ENCODE assay signal across 14 cellular contexts in the genomic region with DNA sequence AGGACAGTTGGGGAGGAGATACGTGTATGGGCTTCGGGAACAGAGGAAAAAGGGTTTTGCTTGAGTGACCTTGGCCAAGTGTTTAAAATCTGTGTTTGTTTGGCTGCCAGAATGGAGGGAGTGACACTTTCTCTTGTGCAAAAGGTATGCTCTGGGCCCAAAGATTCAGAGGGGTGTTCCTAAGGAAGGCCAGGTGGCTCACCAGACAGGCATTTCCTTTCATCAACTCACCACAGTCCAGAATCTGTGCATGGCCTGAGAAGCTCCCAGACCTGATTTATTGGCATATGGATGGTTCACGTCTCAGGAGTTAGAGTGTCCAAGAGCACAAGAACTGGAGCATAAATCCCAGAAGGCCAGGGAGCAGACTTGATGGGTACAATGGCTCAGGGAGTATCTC.
"Had no signal": no experiment of that assay in that cellular context is flagged by ENCODE, and none has a peak within 500 bp of the region (broad histone marks: within the 10 kb centered on the region; RNA-seq: fewer than 3 reads in every experiment).

No MANE protein-coding gene starts in this region.

- H3K4me3 Mint-ChIP-seq: activated CD8-positive, alpha-beta T cell treated with anti-CD3 and anti-CD28 coated beads, Interleukin-2, amount 10 ng/mL, durations not matched to agents 7 days and 5 days; activated naive CD8-positive, alpha-beta T cell treated with anti-CD3 and anti-CD28 coated beads, Interleukin-2, amount 10 ng/mL, durations not matched to agents 7 days and 5 days; WTC11 had no signal

- H3K4me3 ChIP-seq: ascending aorta, colonic mucosa, ovary, thyroid gland, uterus had no signal

- H3K27me3 ChIP-seq: ascending aorta, colonic mucosa, ovary, thyroid gland, uterus had no signal

- H3K36me3 Mint-ChIP-seq: activated naive CD8-positive, alpha-beta T cell treated with anti-CD3 and anti-CD28 coated beads, Interleukin-2, amount 10 ng/mL, durations not matched to agents 7 days and 5 days; WTC11 had no signal

- ATAC-seq: activated CD8-positive, alpha-beta T cell treated with anti-CD3 and anti-CD28 coated beads, Interleukin-2, amount 10 ng/mL, durations not matched to agents 7 days and 5 days; WTC11 had no signal

- H3K9me3 ChIP-seq: ascending aorta, colonic mucosa, ovary, thyroid gland, uterus had no signal

- H3K27ac ChIP-seq: ascending aorta, colonic mucosa, ovary, thyroid gland, uterus had no signal

- H3K4me1 ChIP-seq: ascending aorta, colonic mucosa, uterus had no signal

- H3K9me3 Mint-ChIP-seq: activated naive CD8-positive, alpha-beta T cell treated with anti-CD3 and anti-CD28 coated beads, Interleukin-2, amount 10 ng/mL, durations not matched to agents 7 days and 5 days; WTC11 had no signal

- H3K27ac Mint-ChIP-seq: activated CD8-positive, alpha-beta T cell treated with anti-CD3 and anti-CD28 coated beads, Interleukin-2, amount 10 ng/mL, durations not matched to agents 7 days and 5 days; activated naive CD8-positive, alpha-beta T cell treated with anti-CD3 and anti-CD28 coated beads, Interleukin-2, amount 10 ng/mL, durations not matched to agents 7 days and 5 days; WTC11 had no signal

- H3K36me3 ChIP-seq: ascending aorta, colonic mucosa, ovary, thyroid gland, uterus had no signal

- DNase-seq: activated CD4-positive, alpha-beta T cell treated with anti-CD3 and anti-CD28 coated beads for 48 hours; activated CD8-positive, alpha-beta memory T cell treated with anti-CD3 and anti-CD28 coated beads, Interleukin-2, amount 50 U/mL, for 48 hours; activated CD8-positive, alpha-beta T cell treated with anti-CD3 and anti-CD28 coated beads, Interleukin-2, amount 10 ng/mL, durations not matched to agents 7 days and 5 days; activated naive CD8-positive, alpha-beta T cell treated with anti-CD3 and anti-CD28 coated beads, Interleukin-2, amount 10 ng/mL, durations not matched to agents 7 days and 5 days; colonic mucosa; effector CD8-positive, alpha-beta T cell; erythroblast; glutamatergic neuron; ovary; T-helper 1 cell; thyroid gland; uterus had no signal
